Comparison of ENCODE assay signal across 20 cellular contexts in the genomic region with DNA sequence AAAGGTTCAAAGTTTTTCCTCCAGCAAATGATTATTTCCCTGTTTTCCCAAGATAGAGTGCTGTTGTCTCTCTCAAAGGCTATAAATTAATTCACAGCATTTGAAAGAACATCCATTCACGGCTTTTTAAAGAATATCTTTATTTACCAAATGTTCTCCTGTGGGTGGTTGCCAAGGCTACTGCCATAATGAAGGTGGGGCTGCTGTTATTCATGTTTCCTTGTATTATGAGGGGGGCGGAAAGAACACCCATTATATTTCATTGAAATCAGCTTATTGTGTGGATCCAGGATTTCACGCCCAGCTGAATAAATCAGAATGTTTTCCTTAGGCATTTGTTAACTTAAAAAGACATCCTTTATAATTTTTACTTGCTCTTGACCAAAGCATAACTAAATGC. TPM values are rescaled to one million over a fixed set of nuclear protein-coding genes. Genes with fewer than 3 reads are reported as not detected.
A peak's percentile ranks its signal among the peaks of the same experiment; 100 is the strongest.
DNase-seq lines count a peak whose midpoint lies in the region; ATAC-seq and TF ChIP-seq lines count a peak whose summit lies in the region.
"Had no signal": no experiment of that assay in that cellular context is flagged by ENCODE, and none has a peak within 500 bp of the region (broad histone marks: within the 10 kb centered on the region; RNA-seq: fewer than 3 reads in every experiment).

No MANE protein-coding gene starts in this region.

- no peak overlapping the region for H3K9ac ChIP-seq in endodermal cell (ENCODE audit: extremely low read depth, low read length, poor library complexity, severe bottlenecking)
- H3K9ac ChIP-seq in parathyroid adenoma, result no peak overlapping the region

- no peak overlapping the region for H3K4me3 Mint-ChIP-seq in endodermal cell
- H3K4me3 Mint-ChIP-seq: activated CD8-positive, alpha-beta T cell treated with anti-CD3 and anti-CD28 coated beads for 36 hours; T-helper 1 cell treated with Interleukin-12 subunit alpha and Interleukin-12 subunit beta and Interleukin-4 antibody, amounts not matched to agents 30 μg/mL and 1 μg/mL, for 36 hours had no signal

- no peak overlapping the region for H2AFZ ChIP-seq in parathyroid adenoma

- peaks cover 54% of the 10 kb centered on the region for H3K36me3 Mint-ChIP-seq in endodermal cell (ENCODE audit: low read depth)

- intact Hi-C loops in heart right ventricle (cut with DNase I), result no loop called here
- intact Hi-C loops in left cardiac atrium (cut with DNase I), result no loop called here
- intact Hi-C loops in upper lobe of right lung (cut with DNase I), result no loop called here

- H3K27ac Mint-ChIP-seq in endodermal cell, result no peak overlapping the region
- H3K27ac Mint-ChIP-seq: activated CD8-positive, alpha-beta T cell treated with anti-CD3 and anti-CD28 coated beads for 36 hours; T-helper 1 cell treated with Interleukin-12 subunit alpha and Interleukin-12 subunit beta and Interleukin-4 antibody, amounts not matched to agents 30 μg/mL and 1 μg/mL, for 36 hours had no signal

- H3K27me3 ChIP-seq in heart right ventricle, result no peaks in the 10 kb centered on the region
- no peaks in the 10 kb centered on the region for H3K27me3 ChIP-seq in endodermal cell (ENCODE audit: control insufficient read depth, insufficient read depth, low read length, poor library complexity, severe bottlenecking)
- no peaks in the 10 kb centered on the region for H3K27me3 ChIP-seq in parathyroid adenoma (ENCODE audit: control insufficient read depth, insufficient read depth, low read length)
- H3K27me3 ChIP-seq in upper lobe of right lung, result no peaks in the 10 kb centered on the region
- H3K27me3 ChIP-seq: breast epithelium, MG63, SJSA1 had no signal

- peaks cover 0 to 100% (median 36%) of the 10 kb centered on the region in 9 donors for H3K36me3 ChIP-seq in heart right ventricle
- H3K36me3 ChIP-seq in endodermal cell (ENCODE audit: control insufficient read depth, insufficient read depth, low read length), result peaks cover 87% of the 10 kb centered on the region
- no peaks in the 10 kb centered on the region for H3K36me3 ChIP-seq in parathyroid adenoma (ENCODE audit: control insufficient read depth, insufficient read depth, low read length)
- peaks cover 93% of the 10 kb centered on the region for H3K36me3 ChIP-seq in upper lobe of right lung
- H3K36me3 ChIP-seq: breast epithelium had no signal

- H3K4me1 ChIP-seq in heart right ventricle (peaks cover 10 to 58% (median 39%) of the 10 kb centered on the region in 9 donors), endodermal cell (ENCODE audit: control insufficient read depth, insufficient read depth, low read length) (no peaks in the 10 kb centered on the region), parathyroid adenoma (no peaks in the 10 kb centered on the region), upper lobe of right lung (no peaks in the 10 kb centered on the region)
- H3K4me1 ChIP-seq: breast epithelium, SJSA1 had no signal

- H3K9me3 ChIP-seq in heart right ventricle (no peaks in the 10 kb centered on the region), endodermal cell (ENCODE audit: control insufficient read depth, low read length) (no peaks in the 10 kb centered on the region), parathyroid adenoma (ENCODE audit: control insufficient read depth, low read length) (no peaks in the 10 kb centered on the region), upper lobe of right lung (no peaks in the 10 kb centered on the region)
- H3K9me3 ChIP-seq: breast epithelium, MG63, SJSA1 had no signal

- 58 to 63% methylated on average over 3 of the region's 3 CpGs for WGBS in heart right ventricle, 2 donors
- WGBS in endodermal cell (ENCODE audit: insufficient coverage in 1 of 2, insufficient read length in 1 of 2), 2 experiments, result 88% methylated on average over 3 of the region's 3 CpGs; no CpG with 5 or more reads in 1 of the 2 experiments

- no peak for TF ChIP-seq CTCF in heart right ventricle (IDR thresholded peaks at IDR 0.05)
- no peak for TF ChIP-seq CTCF in endodermal cell (conservative IDR thresholded peaks at IDR 0.05)
- no peak for TF ChIP-seq CTCF in parathyroid adenoma (IDR thresholded peaks at IDR 0.05)
- TF ChIP-seq CTCF in upper lobe of right lung (IDR thresholded peaks at IDR 0.05), result no peak

- DNase-seq in heart right ventricle (peak in 1 of 2 donors; percentile 32), left cardiac atrium (no peak), endodermal cell (no peak), upper lobe of right lung (no peak), activated gamma-delta T cell treated with Interleukin-2 at 50 U/mL for 16 hours (no peak), GDM1 (lab: John Stamatoyannopoulos, UW) (no peak), NCI-H2227 (lab: John Stamatoyannopoulos, UW; ENCODE audit: unreplicated experiment) (no peak)
- DNase-seq: activated CD4-positive, alpha-beta T cell treated with anti-CD3 and anti-CD28 coated beads for 1 hour; activated CD8-positive, alpha-beta T cell treated with anti-CD3 and anti-CD28 coated beads for 36 hours; activated naive CD4-positive, alpha-beta T cell; DMS53; MG63; NCI-H510A treated with DMSO at 0.1 percent for 48 hours; posterior cingulate gyrus had no signal

- H3K9me3 Mint-ChIP-seq in endodermal cell, result no peaks in the 10 kb centered on the region
- H3K9me3 Mint-ChIP-seq: activated CD8-positive, alpha-beta T cell treated with anti-CD3 and anti-CD28 coated beads for 36 hours; T-helper 1 cell treated with Interleukin-12 subunit alpha and Interleukin-12 subunit beta and Interleukin-4 antibody, amounts not matched to agents 30 μg/mL and 1 μg/mL, for 36 hours had no signal

- H3K79me2 ChIP-seq in parathyroid adenoma, result no peaks in the 10 kb centered on the region

- H3K4me1 Mint-ChIP-seq in endodermal cell, result no peaks in the 10 kb centered on the region

- no peak overlapping the region for H3K4me2 ChIP-seq in parathyroid adenoma (ENCODE audit: low read length)

- H3K27me3 Mint-ChIP-seq in endodermal cell (ENCODE audit: insufficient read depth), result no peaks in the 10 kb centered on the region
- H3K27me3 Mint-ChIP-seq: activated CD8-positive, alpha-beta T cell treated with anti-CD3 and anti-CD28 coated beads for 36 hours had no signal

- H3K27ac ChIP-seq in heart right ventricle (peak overlapping the region; percentile 70 to 89 (median 78)), endodermal cell (ENCODE audit: low read depth, low read length) (peak overlapping the region; percentile 7), parathyroid adenoma (peak overlapping the region; percentile 49), upper lobe of right lung (peak overlapping the region; percentile 68)
- H3K27ac ChIP-seq: SJSA1 had no signal

- ATAC-seq in heart right ventricle (peak in 6 of 8 donors; percentile 44 to 81 (median 61)), left cardiac atrium (no peak), upper lobe of right lung (no peak)
- ATAC-seq: activated CD8-positive, alpha-beta T cell treated with anti-CD3 and anti-CD28 coated beads for 36 hours; K562; left lobe of liver had no signal

- peak overlapping the region in 4 of 10 donors; percentile 6 to 28 (median 18) for H3K4me3 ChIP-seq in heart right ventricle
- no peak overlapping the region for H3K4me3 ChIP-seq in endodermal cell (ENCODE audit: low read length)
- H3K4me3 ChIP-seq in parathyroid adenoma (ENCODE audit: low read depth, low read length), result no peak overlapping the region
- H3K4me3 ChIP-seq in upper lobe of right lung, result no peak overlapping the region
- H3K4me3 ChIP-seq: breast epithelium, K562, MG63, SJSA1 had no signal

RNA-seq across cellular contexts. Expression of a gene that starts 10.1 kb away (rescaled TPM):
- total RNA-seq in heart right ventricle, result 100 to 1,000 TPM; 189 to 290 (median 210) TPM
- 100 to 1,000 TPM; 395 to 699 TPM for polyA plus RNA-seq in heart right ventricle
- 100 to 1,000 TPM; 174 to 197 TPM for total RNA-seq in left cardiac atrium
- 100 to 1,000 TPM; 237 to 293 TPM for total RNA-seq in endodermal cell
- 519 TPM for polyA plus RNA-seq in endodermal cell (2013, experiment 1 of 2)
- polyA plus RNA-seq in endodermal cell (2013, experiment 2 of 2), result 534 TPM
- total RNA-seq in upper lobe of right lung, result 132 TPM

Comparison
In these comparisons a context has a peak if more than half of its experiments do, and no peak if none do; other contexts are left out.
1. ATAC-seq: peak in heart right ventricle (6 of 8); none in left cardiac atrium (0 of 2) and upper lobe of right lung (single experiment).
2. H3K27ac ChIP-seq: peak in every context shown above with its lines; median percentile 78 in heart right ventricle; 68 in upper lobe of right lung; 49 in parathyroid adenoma; 7 in endodermal cell.